ENCODE assay signal across 9 cellular contexts in genomic region chr1:226664413-226665101, GRCh38.
DNase-seq lines count a peak whose midpoint lies in the region; ATAC-seq and TF ChIP-seq lines count a peak whose summit lies in the region.
"Had no signal": no experiment of that assay in that cellular context is flagged by ENCODE, and none has a peak within 500 bp of the region (broad histone marks: within the 10 kb centered on the region; RNA-seq: fewer than 3 reads in every experiment).

No MANE protein-coding gene starts in this region.

- H3K4me1 Mint-ChIP-seq in neural crest cell: peaks cover 71% of the 10 kb centered on the region

- H3K9me3 ChIP-seq in esophagus muscularis mucosa: no peaks in the 10 kb centered on the region

- no peaks in the 10 kb centered on the region for H3K27me3 ChIP-seq in esophagus muscularis mucosa

- ATAC-seq in HG02840 (IDR thresholded peaks at IDR 0.05; ENCODE audit: low FRiP score, unreplicated experiment): no peak

- WGBS in esophagus muscularis mucosa: 10% methylated on average over 11 of the region's 15 CpGs

- TF ChIP-seq CTCF in AG09309 (IDR thresholded peaks at IDR 0.05; ENCODE audit: control insufficient read depth, insufficient read depth, low read depth, low read length, missing control alignments) (no peak), esophagus muscularis mucosa (IDR thresholded peaks at IDR 0.05) (no peak), neural crest cell (conservative IDR thresholded peaks at IDR 0.05) (no peak)

- no peak for TF ChIP-seq POLR2A in esophagus muscularis mucosa (IDR thresholded peaks at IDR 0.05; ENCODE audit: low read depth)

- H3K27me3 Mint-ChIP-seq in neural crest cell (ENCODE audit: low read depth): no peaks in the 10 kb centered on the region

- H3K27ac Mint-ChIP-seq in neural crest cell (ENCODE audit: unreplicated experiment): peak overlapping the region; percentile 57

- H3K4me3 ChIP-seq in AG09309 (ENCODE audit: control insufficient read depth, low read depth, low read length): no peak overlapping the region
- H3K4me3 ChIP-seq in esophagus muscularis mucosa: peak overlapping the region; percentile 6 to 26 (median 17)

- intact Hi-C loops in esophagus muscularis mucosa (cut with DNase I): loop anchor here (5.0 kb wide), 1 partner anchor 38 kb away; no protein-coding TSS in a partner anchor

- no peaks in the 10 kb centered on the region for H3K9me3 Mint-ChIP-seq in neural crest cell

- peak; percentile 35 for DNase-seq in AG09309 (ENCODE audit: low read depth)
- DNase-seq in NCI-H69 (lab: John Stamatoyannopoulos, UW): peak; percentile 46
- no peak for DNase-seq in esophagus muscularis mucosa (ENCODE audit: extremely low spot score)
- no peak for DNase-seq in neural crest cell (ENCODE audit: low read depth, low spot score)
- no peak for DNase-seq in hippocampal formation (lab: John Stamatoyannopoulos, UW)
- DNase-seq in activated CD8-positive, alpha-beta memory T cell treated with anti-CD3 and anti-CD28 coated beads, Interleukin-2, amount 50 U/mL, for 48 hours: no peak
- no peak for DNase-seq in HT-29 (ENCODE audit: low spot score)

- no peak overlapping the region for H3K4me3 Mint-ChIP-seq in neural crest cell

- H3K36me3 ChIP-seq in esophagus muscularis mucosa: no peaks in the 10 kb centered on the region

- H3K36me3 Mint-ChIP-seq in neural crest cell (ENCODE audit: low read depth): no peaks in the 10 kb centered on the region

- no peak overlapping the region for H3K27ac ChIP-seq in esophagus muscularis mucosa (replicated peaks in 1 of 4)
- H3K27ac ChIP-seq: epithelial cell of prostate had no signal

- no peak for TF ChIP-seq EP300 in esophagus muscularis mucosa (IDR thresholded peaks at IDR 0.05)

- peaks cover 0 to 50% (median 0%) of the 10 kb centered on the region in 4 donors for H3K4me1 ChIP-seq in esophagus muscularis mucosa

Comparison
In these comparisons a context has a peak if more than half of its experiments do, and no peak if none do; other contexts are left out.
1. DNase-seq: peak in AG09309 (single experiment) and NCI-H69 (single experiment); none in esophagus muscularis mucosa (single experiment), neural crest cell (single experiment), hippocampal formation (0 of 2), activated CD8-positive, alpha-beta memory T cell treated with anti-CD3 and anti-CD28 coated beads, Interleukin-2, amount 50 U/mL, for 48 hours (single experiment) and HT-29 (single experiment).